9 cellular contexts compared by ENCODE assay signal in the genomic region with DNA sequence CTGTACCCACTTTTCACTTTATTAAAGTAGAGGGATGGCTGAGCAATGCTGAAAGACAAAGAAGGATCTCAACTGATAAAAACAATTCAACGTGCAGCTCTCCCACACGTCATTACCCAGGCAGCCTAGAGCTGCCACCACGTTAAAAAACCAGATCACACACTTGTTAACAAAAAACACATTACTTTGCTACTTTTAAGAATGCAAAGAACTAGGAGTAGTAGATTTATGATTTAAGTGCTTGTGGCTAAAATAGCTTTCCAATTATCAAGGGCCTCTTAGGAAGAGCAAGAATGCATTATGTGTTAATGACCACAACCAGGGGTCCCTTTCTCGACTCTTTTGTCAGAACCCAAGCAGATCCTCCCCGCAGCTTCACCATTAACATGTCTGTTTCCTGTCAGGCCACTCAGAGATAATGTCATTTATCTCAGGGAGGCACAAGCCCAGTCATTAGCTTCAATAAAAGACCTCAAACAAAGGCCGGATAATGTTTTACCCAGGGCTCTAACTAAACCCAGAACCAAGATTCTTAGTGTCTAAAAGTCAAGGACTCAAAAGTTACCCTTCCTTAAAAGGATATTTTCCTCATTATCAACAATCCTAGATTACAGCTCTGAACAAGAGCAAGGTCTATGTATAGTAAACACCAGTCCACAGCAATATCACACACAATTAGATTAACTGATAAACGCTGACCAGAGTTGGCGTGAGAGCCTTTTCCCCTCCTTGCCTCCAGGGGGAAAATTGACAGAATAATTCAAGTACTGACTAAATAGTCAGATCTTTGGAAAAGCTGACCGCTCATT. TPM values are rescaled to one million over a fixed set of nuclear protein-coding genes. Genes with fewer than 3 reads are reported as not detected.
DNase-seq lines count a peak whose midpoint lies in the region; ATAC-seq and TF ChIP-seq lines count a peak whose summit lies in the region.
"Had no signal": no experiment of that assay in that cellular context is flagged by ENCODE, and none has a peak within 500 bp of the region (broad histone marks: within the 10 kb centered on the region; RNA-seq: fewer than 3 reads in every experiment).

No MANE protein-coding gene starts in this region.

- H3K27me3 ChIP-seq in H7 (ENCODE audit: control insufficient read depth, insufficient read depth, low read length) (no peaks in the 10 kb centered on the region), Peyer's patch (no peaks in the 10 kb centered on the region)

- H3K4me1 ChIP-seq in Peyer's patch: peaks cover 0 to 45% (median 0%) of the 10 kb centered on the region in 4 donors

- peak overlapping the region in 2 of 4 donors; percentile 46 to 78 for H3K27ac ChIP-seq in Peyer's patch

- TF ChIP-seq CTCF in fibroblast of villous mesenchyme (IDR thresholded peaks at IDR 0.05; ENCODE audit: insufficient read depth, low read depth, low read length) (no peak), retinal pigment epithelial cell (conservative IDR thresholded peaks at IDR 0.05; ENCODE audit: low read depth, low read length) (peak; percentile 54), Peyer's patch (IDR thresholded peaks at IDR 0.05) (peak in 3 of 6 experiments; percentile 52 to 64 (median 54))

- H3K4me3 ChIP-seq in H7 (ENCODE audit: insufficient read depth, low read depth, low read length) (no peak overlapping the region), fibroblast of villous mesenchyme (ENCODE audit: low read depth, low read length) (no peak overlapping the region), retinal pigment epithelial cell (ENCODE audit: low read length) (no peak overlapping the region), Peyer's patch (no peak overlapping the region)

- peak; percentile 69 for DNase-seq in H7
- DNase-seq in NCI-H748 (lab: John Stamatoyannopoulos, UW; ENCODE audit: unreplicated experiment): peak; percentile 97
- DNase-seq in fibroblast of villous mesenchyme (ENCODE audit: low read depth): peak; percentile 23
- no peak for DNase-seq in retinal pigment epithelial cell (ENCODE audit: low read depth)
- no peak for DNase-seq in Peyer's patch
- no peak for DNase-seq in middle frontal gyrus (ENCODE audit: extremely low spot score, low spot score)
- DNase-seq: activated CD8-positive, alpha-beta memory T cell treated with anti-CD3 and anti-CD28 coated beads for 24 hours had no signal

- no peaks in the 10 kb centered on the region for H3K9me3 ChIP-seq in Peyer's patch

- ATAC-seq in HG03460 (IDR thresholded peaks at IDR 0.05; ENCODE audit: unreplicated experiment) (no peak), GM18868 (IDR thresholded peaks at IDR 0.05; ENCODE audit: unreplicated experiment) (no peak)

- TF ChIP-seq POLR2A in Peyer's patch (IDR thresholded peaks at IDR 0.05): no peak

- H3K36me3 ChIP-seq in H7 (replicated peaks; ENCODE audit: control insufficient read depth, insufficient read depth, low read length) (no peaks in the 10 kb centered on the region), Peyer's patch (no peaks in the 10 kb centered on the region)

RNA-seq across cellular contexts. Expression of gene ZNF608, which starts 7.5 kb away (rescaled TPM):
- total RNA-seq in H7 (2014; rRNA removed; shearing (Covaris generic)): 58.7 and 61.6 TPM in 2 replicates
- 2.6 and 8.4 TPM in 2 replicates for total RNA-seq in fibroblast of villous mesenchyme
- 10 to 100 TPM; 19.8 to 85.8 (median 35.3) TPM for total RNA-seq in Peyer's patch

Comparison
In these comparisons a context has a peak if more than half of its experiments do, and no peak if none do; other contexts are left out.
1. DNase-seq: peak in H7 (single experiment), NCI-H748 (single experiment) and fibroblast of villous mesenchyme (single experiment); none in retinal pigment epithelial cell (single experiment), Peyer's patch (0 of 3) and middle frontal gyrus (single experiment).